ENCODE assay signal across 1 cellular context in the genomic region with DNA sequence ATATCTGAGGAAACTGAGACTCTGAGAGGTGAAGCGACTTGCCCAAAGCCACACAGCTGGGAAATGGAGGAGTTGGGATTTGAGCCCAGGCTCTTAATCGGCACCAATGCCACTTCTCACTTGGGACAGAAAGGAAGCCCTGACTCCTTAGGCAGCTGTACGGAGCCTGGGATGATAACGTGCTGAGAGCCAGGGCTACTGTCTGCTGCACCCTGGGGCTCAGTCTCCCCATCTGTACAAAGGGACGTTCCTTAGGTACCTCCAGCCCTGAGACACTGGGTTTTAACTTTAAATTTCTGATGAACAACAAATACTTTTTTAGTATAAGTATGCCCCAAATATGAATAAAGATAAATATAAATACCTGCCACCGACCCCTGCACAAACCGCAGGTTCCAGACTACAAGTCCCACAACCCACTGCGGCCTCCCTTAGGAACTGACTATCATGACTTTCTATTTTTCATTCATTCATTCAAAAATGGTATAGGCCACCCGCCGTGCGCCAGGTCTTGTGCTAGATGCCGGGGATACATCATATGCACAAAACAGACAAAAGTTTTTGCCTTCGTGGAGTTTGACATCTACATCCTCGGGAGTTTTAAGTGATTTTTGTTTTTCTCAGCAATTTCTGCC.
TF ChIP-seq lines count a peak whose summit lies in the region.

No MANE protein-coding gene starts in this region.

TF ChIP-seq in GM12878, 131 proteins besides CTCF, POLR2A, EP300 and RAD21:
- TF ChIP-seq BHLHE40 (IDR thresholded peaks at IDR 0.05; ENCODE audit: borderline replicate concordance in 1 of 2, low read depth in 2 of 2, low read length in 1 of 2) = 0 out of 4 replicates have a peak, but pooled peaks of 1 of the 2 experiments have one; percentile 28
- peak; percentile 79 for TF ChIP-seq RUNX3 (IDR thresholded peaks at IDR 0.05; ENCODE audit: low read length)
- TF ChIP-seq, protein P1, sequence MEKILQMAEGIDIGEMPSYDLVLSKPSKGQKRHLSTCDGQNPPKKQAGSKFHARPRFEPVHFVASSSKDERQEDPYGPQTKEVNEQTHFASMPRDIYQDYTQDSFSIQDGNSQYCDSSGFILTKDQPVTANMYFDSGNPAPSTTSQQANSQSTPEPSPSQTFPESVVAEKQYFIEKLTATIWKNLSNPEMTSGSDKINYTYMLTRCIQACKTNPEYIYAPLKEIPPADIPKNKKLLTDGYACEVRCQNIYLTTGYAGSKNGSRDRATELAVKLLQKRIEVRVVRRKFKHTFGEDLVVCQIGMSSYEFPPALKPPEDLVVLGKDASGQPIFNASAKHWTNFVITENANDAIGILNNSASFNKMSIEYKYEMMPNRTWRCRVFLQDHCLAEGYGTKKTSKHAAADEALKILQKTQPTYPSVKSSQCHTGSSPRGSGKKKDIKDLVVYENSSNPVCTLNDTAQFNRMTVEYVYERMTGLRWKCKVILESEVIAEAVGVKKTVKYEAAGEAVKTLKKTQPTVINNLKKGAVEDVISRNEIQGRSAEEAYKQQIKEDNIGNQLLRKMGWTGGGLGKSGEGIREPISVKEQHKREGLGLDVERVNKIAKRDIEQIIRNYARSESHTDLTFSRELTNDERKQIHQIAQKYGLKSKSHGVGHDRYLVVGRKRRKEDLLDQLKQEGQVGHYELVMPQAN (conservative IDR thresholded peaks at IDR 0.05) = peak; percentile 99
- TF ChIP-seq, protein P2, sequence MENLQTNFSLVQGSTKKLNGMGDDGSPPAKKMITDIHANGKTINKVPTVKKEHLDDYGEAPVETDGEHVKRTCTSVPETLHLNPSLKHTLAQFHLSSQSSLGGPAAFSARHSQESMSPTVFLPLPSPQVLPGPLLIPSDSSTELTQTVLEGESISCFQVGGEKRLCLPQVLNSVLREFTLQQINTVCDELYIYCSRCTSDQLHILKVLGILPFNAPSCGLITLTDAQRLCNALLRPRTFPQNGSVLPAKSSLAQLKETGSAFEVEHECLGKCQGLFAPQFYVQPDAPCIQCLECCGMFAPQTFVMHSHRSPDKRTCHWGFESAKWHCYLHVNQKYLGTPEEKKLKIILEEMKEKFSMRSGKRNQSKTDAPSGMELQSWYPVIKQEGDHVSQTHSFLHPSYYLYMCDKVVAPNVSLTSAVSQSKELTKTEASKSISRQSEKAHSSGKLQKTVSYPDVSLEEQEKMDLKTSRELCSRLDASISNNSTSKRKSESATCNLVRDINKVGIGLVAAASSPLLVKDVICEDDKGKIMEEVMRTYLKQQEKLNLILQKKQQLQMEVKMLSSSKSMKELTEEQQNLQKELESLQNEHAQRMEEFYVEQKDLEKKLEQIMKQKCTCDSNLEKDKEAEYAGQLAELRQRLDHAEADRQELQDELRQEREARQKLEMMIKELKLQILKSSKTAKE (IDR thresholded peaks at IDR 0.05; ENCODE audit: low read depth, poor library complexity, severe bottlenecking) = peak; percentile 63
- TF ChIP-seq SP1 (IDR thresholded peaks at IDR 0.05; ENCODE audit: low read depth, low read length) = peak; percentile 4
- peak; percentile 97 for TF ChIP-seq ZNF24 (IDR thresholded peaks at IDR 0.05)
- no peak for TF ChIP-seq CBX3 (IDR thresholded peaks at IDR 0.05; ENCODE audit: borderline replicate concordance, low read depth)
- peak; percentile 95 for TF ChIP-seq SIN3A (IDR thresholded peaks at IDR 0.05; ENCODE audit: low read depth, low read length)
- 0 out of 2 replicates have a peak, but pooled peaks have one; percentile 24 for TF ChIP-seq SREBF1 (IDR thresholded peaks at IDR 0.05; ENCODE audit: low read length)
- TF ChIP-seq YY1 (IDR thresholded peaks at IDR 0.05; ENCODE audit: low read depth, low read length) = no peak; the same call in 1 of the 2 replicates
- TF ChIP-seq IRF4 (IDR thresholded peaks at IDR 0.05; ENCODE audit: low read depth, low read length) = no peak
- peak; percentile 47 for TF ChIP-seq MEF2B (IDR thresholded peaks at IDR 0.05; ENCODE audit: partially characterized antibody, poor library complexity, severe bottlenecking)
- no peak for TF ChIP-seq SUZ12 (IDR thresholded peaks at IDR 0.05; ENCODE audit: unreplicated experiment)
- peak; percentile 62; the same call in 1 of the 2 replicates for TF ChIP-seq MXI1 (IDR thresholded peaks at IDR 0.05; ENCODE audit: low read depth, low read length)
- 0 out of 2 replicates have a peak, but pooled peaks have one; percentile 38 for TF ChIP-seq SMARCA5 (IDR thresholded peaks at IDR 0.05)
- peak; percentile 62 for TF ChIP-seq ATF7 (IDR thresholded peaks at IDR 0.05; ENCODE audit: low read depth)
